ENCODE assay signal across 8 cellular contexts in genomic region chr3:170277311-170277710, GRCh38. TPM values are rescaled to one million over a fixed set of nuclear protein-coding genes. Genes with fewer than 3 reads are reported as not detected.
A peak's percentile ranks its signal among the peaks of the same experiment; 100 is the strongest.
DNase-seq lines count a peak whose midpoint lies in the region; ATAC-seq and TF ChIP-seq lines count a peak whose summit lies in the region.
"Not testable (repeated sequence)": the region's sequence is repeated elsewhere in the genome, so short reads cannot be mapped to it uniquely, and the experiment has no call there.

No MANE protein-coding gene starts in this region.

- POLR2A ChIA-PET in naive thymus-derived CD8-positive, alpha-beta T cell (lab: Charles Lee) = not testable (repeated sequence)

- H4K20me1 ChIP-seq in KMS-11 (ENCODE audit: insufficient read depth) = not testable (repeated sequence)

- H3K4me1 Mint-ChIP-seq in CD4-positive, CD25-positive, alpha-beta regulatory T cell = peaks cover 19 to 37% (median 27%) of the 10 kb centered on the region in 4 donors
- peaks cover 26% of the 10 kb centered on the region for H3K4me1 Mint-ChIP-seq in T-helper 2 cell treated with Interferon-gamma antibody and Interleukin-4, amounts not matched to agents 5 μg/mL and 100 μg/mL, for 36 hours (ENCODE audit: low read depth)
- peaks cover 24% of the 10 kb centered on the region for H3K4me1 Mint-ChIP-seq in activated CD8-positive, alpha-beta memory T cell treated with anti-CD3 and anti-CD28 coated beads, Interleukin-2, amount 10 ng/mL, durations not matched to agents 7 days and 5 days
- peaks cover 18% of the 10 kb centered on the region for H3K4me1 Mint-ChIP-seq in activated naive CD8-positive, alpha-beta T cell (ENCODE audit: low read depth)
- peaks cover 16 to 18% of the 10 kb centered on the region in 2 donors for H3K4me1 Mint-ChIP-seq in effector memory CD8-positive, alpha-beta T cell (ENCODE audit: low read depth in 2 of 2)
- H3K4me1 Mint-ChIP-seq in naive thymus-derived CD8-positive, alpha-beta T cell = peaks cover 8 to 24% (median 20%) of the 10 kb centered on the region in 4 donors

- peak overlapping the region; percentile 70 for H3K27ac ChIP-seq in CD4-positive, CD25-positive, alpha-beta regulatory T cell (ENCODE audit: insufficient read depth, low read length, poor library complexity, severe bottlenecking)
- not testable (repeated sequence) for H3K27ac ChIP-seq in KMS-11
- H3K27ac ChIP-seq in transverse colon = peak overlapping the region in 3 of 4 donors; percentile 51 to 76 (median 75)

- H3K4me3 Mint-ChIP-seq in CD4-positive, CD25-positive, alpha-beta regulatory T cell = peak overlapping the region; percentile 87 to 93 (median 92)
- H3K4me3 Mint-ChIP-seq in T-helper 2 cell treated with Interferon-gamma antibody and Interleukin-4, amounts not matched to agents 5 μg/mL and 100 μg/mL, for 36 hours = peak overlapping the region; percentile 81
- peak overlapping the region; percentile 56 for H3K4me3 Mint-ChIP-seq in activated CD8-positive, alpha-beta memory T cell treated with anti-CD3 and anti-CD28 coated beads, Interleukin-2, amount 10 ng/mL, durations not matched to agents 7 days and 5 days
- peak overlapping the region; percentile 17 for H3K4me3 Mint-ChIP-seq in activated naive CD8-positive, alpha-beta T cell
- H3K4me3 Mint-ChIP-seq in effector memory CD8-positive, alpha-beta T cell = peak overlapping the region; percentile 67 to 95
- H3K4me3 Mint-ChIP-seq in naive thymus-derived CD8-positive, alpha-beta T cell = peak overlapping the region; percentile 29 to 87 (median 68)

- H3K36me3 ChIP-seq in CD4-positive, CD25-positive, alpha-beta regulatory T cell (ENCODE audit: control insufficient read depth, insufficient read depth, low read length); KMS-11 (ENCODE audit: insufficient read depth): not testable (repeated sequence)
- peaks cover 0 to 20% (median 5%) of the 10 kb centered on the region in 4 donors for H3K36me3 ChIP-seq in transverse colon

- H3K27me3 Mint-ChIP-seq in CD4-positive, CD25-positive, alpha-beta regulatory T cell; T-helper 2 cell treated with Interferon-gamma antibody and Interleukin-4, amounts not matched to agents 5 μg/mL and 100 μg/mL, for 36 hours (ENCODE audit: low read depth); activated CD8-positive, alpha-beta memory T cell treated with anti-CD3 and anti-CD28 coated beads, Interleukin-2, amount 10 ng/mL, durations not matched to agents 7 days and 5 days; activated naive CD8-positive, alpha-beta T cell; effector memory CD8-positive, alpha-beta T cell; naive thymus-derived CD8-positive, alpha-beta T cell: not testable (repeated sequence)

- H3K36me3 Mint-ChIP-seq in CD4-positive, CD25-positive, alpha-beta regulatory T cell = peaks cover 23% of the 10 kb centered on the region
- peaks cover 29% of the 10 kb centered on the region for H3K36me3 Mint-ChIP-seq in T-helper 2 cell treated with Interferon-gamma antibody and Interleukin-4, amounts not matched to agents 5 μg/mL and 100 μg/mL, for 36 hours (ENCODE audit: low read depth)
- peaks cover 30% of the 10 kb centered on the region for H3K36me3 Mint-ChIP-seq in activated CD8-positive, alpha-beta memory T cell treated with anti-CD3 and anti-CD28 coated beads, Interleukin-2, amount 10 ng/mL, durations not matched to agents 7 days and 5 days
- peaks cover 21% of the 10 kb centered on the region for H3K36me3 Mint-ChIP-seq in activated naive CD8-positive, alpha-beta T cell
- H3K36me3 Mint-ChIP-seq in effector memory CD8-positive, alpha-beta T cell (ENCODE audit: insufficient read depth) = peaks cover 33% of the 10 kb centered on the region
- H3K36me3 Mint-ChIP-seq in naive thymus-derived CD8-positive, alpha-beta T cell = peaks cover 10 to 67% (median 28%) of the 10 kb centered on the region in 3 donors

- intact Hi-C loops in transverse colon (cut with DNase I; ENCODE audit: low total_unique reads) = not testable (repeated sequence)

- not testable (repeated sequence) for H2AFZ ChIP-seq in KMS-11 (ENCODE audit: low read depth)

- H3K9me3 ChIP-seq in CD4-positive, CD25-positive, alpha-beta regulatory T cell (ENCODE audit: control insufficient read depth in 2 of 2, low read length in 2 of 2); transverse colon: not testable (repeated sequence)

- peak overlapping the region; percentile 96 for H3K4me3 ChIP-seq in CD4-positive, CD25-positive, alpha-beta regulatory T cell (ENCODE audit: low read depth, low read length)
- not testable (repeated sequence) for H3K4me3 ChIP-seq in KMS-11 (IDR thresholded peaks at IDR 0.05; ENCODE audit: insufficient read depth, low read depth, low read length)
- peak overlapping the region in 1 of 4 donors; percentile 26 for H3K4me3 ChIP-seq in transverse colon

- peak; percentile 85 to 86 for ATAC-seq in CD4-positive, CD25-positive, alpha-beta regulatory T cell (ENCODE audit: low read depth in 2 of 2)
- ATAC-seq in activated CD8-positive, alpha-beta memory T cell treated with anti-CD3 and anti-CD28 coated beads, Interleukin-2, amount 10 ng/mL, durations not matched to agents 7 days and 5 days = peak; percentile 64
- ATAC-seq in effector memory CD8-positive, alpha-beta T cell (replicated peaks) = peak; percentile 89
- not testable (repeated sequence) for ATAC-seq in naive thymus-derived CD8-positive, alpha-beta T cell

- not testable (repeated sequence) for H3K27me3 ChIP-seq in CD4-positive, CD25-positive, alpha-beta regulatory T cell (ENCODE audit: control insufficient read depth, insufficient read depth, low read length); KMS-11 (ENCODE audit: insufficient read depth, low read depth); transverse colon

- WGBS in transverse colon (ENCODE audit: low coverage in 1 of 2), 2 donors = 92 to 99% methylated on average over 10 of the region's 10 CpGs

- TF ChIP-seq CTCF in KMS-11 (conservative IDR thresholded peaks at IDR 0.05; ENCODE audit: low read depth, low read length); transverse colon (IDR thresholded peaks at IDR 0.05): not testable (repeated sequence)

- H3K4me1 ChIP-seq in CD4-positive, CD25-positive, alpha-beta regulatory T cell (ENCODE audit: control insufficient read depth, insufficient read depth, low read length, poor library complexity, severe bottlenecking) = peaks cover 19% of the 10 kb centered on the region
- H3K4me1 ChIP-seq in KMS-11 (ENCODE audit: low read depth, poor library complexity, severe bottlenecking) (peaks cover 26% of the 10 kb centered on the region), transverse colon (peaks cover 0 to 16% (median 13%) of the 10 kb centered on the region in 4 donors)

- TF ChIP-seq POLR2A in transverse colon (IDR thresholded peaks at IDR 0.05) = not testable (repeated sequence)

- not testable (repeated sequence) for H3K9me3 Mint-ChIP-seq in CD4-positive, CD25-positive, alpha-beta regulatory T cell; T-helper 2 cell treated with Interferon-gamma antibody and Interleukin-4, amounts not matched to agents 5 μg/mL and 100 μg/mL, for 36 hours; activated CD8-positive, alpha-beta memory T cell treated with anti-CD3 and anti-CD28 coated beads, Interleukin-2, amount 10 ng/mL, durations not matched to agents 7 days and 5 days (ENCODE audit: low read depth); activated naive CD8-positive, alpha-beta T cell (ENCODE audit: low read depth); effector memory CD8-positive, alpha-beta T cell; naive thymus-derived CD8-positive, alpha-beta T cell

- peak; percentile 16 to 72 (median 72) for DNase-seq in CD4-positive, CD25-positive, alpha-beta regulatory T cell
- not testable (repeated sequence) for DNase-seq in T-helper 2 cell treated with Interferon-gamma antibody and Interleukin-4, amounts not matched to agents 5 μg/mL and 100 μg/mL, for 36 hours (ENCODE audit: low spot score); activated CD8-positive, alpha-beta memory T cell treated with anti-CD3 and anti-CD28 coated beads, Interleukin-2, amount 10 ng/mL, durations not matched to agents 7 days and 5 days; transverse colon
- DNase-seq in effector memory CD8-positive, alpha-beta T cell = peak; percentile 18 to 53 (median 26)
- DNase-seq in naive thymus-derived CD8-positive, alpha-beta T cell = peak in 2 of 10 donors; percentile 11 to 44

- not testable (repeated sequence) for H3K9ac ChIP-seq in KMS-11

- H3K79me2 ChIP-seq in KMS-11 (ENCODE audit: insufficient read depth, low read depth) = not testable (repeated sequence)

- H3K4me2 ChIP-seq in KMS-11 = peak overlapping the region; percentile 54

- CTCF ChIA-PET in activated CD8-positive, alpha-beta memory T cell treated with anti-CD3 and anti-CD28 coated beads, Interleukin-2, amount 10 ng/mL, durations not matched to agents 7 days and 5 days (lab: Charles Lee) = interaction anchor here (1.0 to 1.5 kb wide), 3 partner anchors 35 to 99 kb away, joined by 3 read pairs; partner anchors contain the start of gene PRKCI

- H3K27ac Mint-ChIP-seq in CD4-positive, CD25-positive, alpha-beta regulatory T cell = peak overlapping the region; percentile 95 to 97 (median 96)
- peak overlapping the region; percentile 62 for H3K27ac Mint-ChIP-seq in T-helper 2 cell treated with Interferon-gamma antibody and Interleukin-4, amounts not matched to agents 5 μg/mL and 100 μg/mL, for 36 hours
- H3K27ac Mint-ChIP-seq in activated CD8-positive, alpha-beta memory T cell treated with anti-CD3 and anti-CD28 coated beads, Interleukin-2, amount 10 ng/mL, durations not matched to agents 7 days and 5 days = peak overlapping the region; percentile 86
- H3K27ac Mint-ChIP-seq in activated naive CD8-positive, alpha-beta T cell = peak overlapping the region; percentile 41
- peak overlapping the region; percentile 94 to 99 for H3K27ac Mint-ChIP-seq in effector memory CD8-positive, alpha-beta T cell
- H3K27ac Mint-ChIP-seq in naive thymus-derived CD8-positive, alpha-beta T cell = peak overlapping the region in 8 of 10 donors; percentile 31 to 93 (median 73)

- in situ Hi-C loops in transverse colon (cut with MboI; ENCODE audit: low pct_ligation_motif_present in 1 of 4, low pct_unique_long_range_greater_than_20kb in 1 of 4, low sequenced_read_pairs in 3 of 4) = not testable (repeated sequence)

- TF ChIP-seq EP300 in transverse colon (IDR thresholded peaks at IDR 0.05; ENCODE audit: low read depth) = not testable (repeated sequence)

RNA-seq across cellular contexts. Expression of gene PRKCI, which starts 55.1 kb away (rescaled TPM):
- total RNA-seq in CD4-positive, CD25-positive, alpha-beta regulatory T cell = 20.8 TPM
- 10 to 100 TPM; 14.1 to 18.6 (median 18.2) TPM for polyA plus RNA-seq in CD4-positive, CD25-positive, alpha-beta regulatory T cell
- 10 to 100 TPM; 13.3 to 16.4 TPM for total RNA-seq in activated CD8-positive, alpha-beta memory T cell treated with anti-CD3 and anti-CD28 coated beads, Interleukin-2, amount 10 ng/mL, durations not matched to agents 7 days and 5 days
- total RNA-seq in naive thymus-derived CD8-positive, alpha-beta T cell = 10 to 100 TPM; 23.4 to 27.8 TPM
- polyA plus RNA-seq in naive thymus-derived CD8-positive, alpha-beta T cell = 10 to 100 TPM; 10.8 to 15.0 (median 14.1) TPM
- total RNA-seq in transverse colon = 10 to 100 TPM; 21.1 to 52.1 (median 36.0) TPM

Comparison
In these comparisons a context has a peak if more than half of its experiments do, and no peak if none do; other contexts are left out.
1. H3K27ac Mint-ChIP-seq: peak in every context shown above with its lines; median percentile 96 in effector memory CD8-positive, alpha-beta T cell; 96 in CD4-positive, CD25-positive, alpha-beta regulatory T cell; 86 in activated CD8-positive, alpha-beta memory T cell treated with anti-CD3 and anti-CD28 coated beads, Interleukin-2, amount 10 ng/mL, durations not matched to agents 7 days and 5 days; 73 in naive thymus-derived CD8-positive, alpha-beta T cell; 62 in T-helper 2 cell treated with Interferon-gamma antibody and Interleukin-4, amounts not matched to agents 5 μg/mL and 100 μg/mL, for 36 hours; 41 in activated naive CD8-positive, alpha-beta T cell.
2. H3K4me3 Mint-ChIP-seq: peak in every context shown above with its lines; median percentile 92 in CD4-positive, CD25-positive, alpha-beta regulatory T cell; 81 in T-helper 2 cell treated with Interferon-gamma antibody and Interleukin-4, amounts not matched to agents 5 μg/mL and 100 μg/mL, for 36 hours; 81 in effector memory CD8-positive, alpha-beta T cell; 68 in naive thymus-derived CD8-positive, alpha-beta T cell; 56 in activated CD8-positive, alpha-beta memory T cell treated with anti-CD3 and anti-CD28 coated beads, Interleukin-2, amount 10 ng/mL, durations not matched to agents 7 days and 5 days; 17 in activated naive CD8-positive, alpha-beta T cell.